Comparison of ENCODE assay signal across 3 cellular contexts in the genomic region with DNA sequence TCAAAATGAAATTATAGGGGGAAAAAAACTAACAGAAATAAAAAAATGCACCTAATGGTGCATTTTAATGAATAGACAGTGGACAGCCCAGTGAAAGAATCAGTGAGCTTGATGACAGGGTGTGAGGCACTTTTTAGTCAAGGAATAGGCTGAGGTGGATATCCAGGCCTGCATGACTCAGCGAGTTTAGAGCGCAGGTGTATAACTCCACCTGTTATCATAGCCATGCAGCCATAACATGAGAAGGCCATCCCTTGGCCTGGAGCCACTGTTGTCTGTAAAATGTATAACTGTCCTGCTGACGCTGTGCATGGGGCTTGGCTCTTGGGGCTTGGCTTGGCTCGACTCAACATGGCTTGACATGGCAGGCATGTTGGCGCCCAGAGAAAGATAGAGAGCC.
TF ChIP-seq lines count a peak whose summit lies in the region.

No MANE protein-coding gene starts in this region.

TF ChIP-seq in A549, 52 proteins besides CTCF, POLR2A, EP300 and RAD21 (continued from another document):
- 0 out of 2 replicates have a peak, but pooled peaks have one; percentile 21 for TF ChIP-seq NFE2L2 (conservative IDR thresholded peaks at IDR 0.05; ENCODE audit: low read length)

TF ChIP-seq in HEK293, 187 proteins besides CTCF, POLR2A, EP300 and RAD21 (continued from another document):
- TF ChIP-seq, protein P1, sequence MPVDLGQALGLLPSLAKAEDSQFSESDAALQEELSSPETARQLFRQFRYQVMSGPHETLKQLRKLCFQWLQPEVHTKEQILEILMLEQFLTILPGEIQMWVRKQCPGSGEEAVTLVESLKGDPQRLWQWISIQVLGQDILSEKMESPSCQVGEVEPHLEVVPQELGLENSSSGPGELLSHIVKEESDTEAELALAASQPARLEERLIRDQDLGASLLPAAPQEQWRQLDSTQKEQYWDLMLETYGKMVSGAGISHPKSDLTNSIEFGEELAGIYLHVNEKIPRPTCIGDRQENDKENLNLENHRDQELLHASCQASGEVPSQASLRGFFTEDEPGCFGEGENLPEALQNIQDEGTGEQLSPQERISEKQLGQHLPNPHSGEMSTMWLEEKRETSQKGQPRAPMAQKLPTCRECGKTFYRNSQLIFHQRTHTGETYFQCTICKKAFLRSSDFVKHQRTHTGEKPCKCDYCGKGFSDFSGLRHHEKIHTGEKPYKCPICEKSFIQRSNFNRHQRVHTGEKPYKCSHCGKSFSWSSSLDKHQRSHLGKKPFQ (tag by site-specific recombination; IDR thresholded peaks at IDR 0.05): no peak
- TF ChIP-seq ZNF658 (tag by site-specific recombination; IDR thresholded peaks at IDR 0.05) (no peak), TRIM28 (IDR thresholded peaks at IDR 0.05; ENCODE audit: borderline replicate concordance, low read length) (peak; percentile 90; the same call in 1 of the 2 replicates)
TF ChIP-seq in HEK293: peak in this region for 2.

TF ChIP-seq in H1, 55 proteins besides CTCF, POLR2A, EP300 and RAD21 (continued from another document):
- no peak for TF ChIP-seq TAF1 (IDR thresholded peaks at IDR 0.05; ENCODE audit: low read depth, low read length)
- TF ChIP-seq POU5F1 (IDR thresholded peaks at IDR 0.05; ENCODE audit: low read depth, low read length): no peak
- no peak for TF ChIP-seq CBX8 (IDR thresholded peaks at IDR 0.05; ENCODE audit: borderline replicate concordance, low read depth, low read length)
- TF ChIP-seq SIRT6 (IDR thresholded peaks at IDR 0.05; ENCODE audit: low read length): no peak
- TF ChIP-seq GTF2F1 (IDR thresholded peaks at IDR 0.05; ENCODE audit: borderline replicate concordance, low read depth, low read length): no peak
- TF ChIP-seq SP4 (IDR thresholded peaks at IDR 0.05; ENCODE audit: low read length): no peak
- TF ChIP-seq BACH1 (IDR thresholded peaks at IDR 0.05; ENCODE audit: low read length): no peak
- TF ChIP-seq SP1 (IDR thresholded peaks at IDR 0.05; ENCODE audit: low read depth, low read length): no peak
- TF ChIP-seq YY1 (IDR thresholded peaks at IDR 0.05; ENCODE audit: low read depth, low read length): no peak
- TF ChIP-seq TBP (IDR thresholded peaks at IDR 0.05; ENCODE audit: low read depth, low read length): no peak
- TF ChIP-seq CREB1 (IDR thresholded peaks at IDR 0.05): no peak
- no peak for TF ChIP-seq JUND (IDR thresholded peaks at IDR 0.05; ENCODE audit: low read length)
